Comparison of ENCODE assay signal across 1 cellular context in the genomic region with DNA sequence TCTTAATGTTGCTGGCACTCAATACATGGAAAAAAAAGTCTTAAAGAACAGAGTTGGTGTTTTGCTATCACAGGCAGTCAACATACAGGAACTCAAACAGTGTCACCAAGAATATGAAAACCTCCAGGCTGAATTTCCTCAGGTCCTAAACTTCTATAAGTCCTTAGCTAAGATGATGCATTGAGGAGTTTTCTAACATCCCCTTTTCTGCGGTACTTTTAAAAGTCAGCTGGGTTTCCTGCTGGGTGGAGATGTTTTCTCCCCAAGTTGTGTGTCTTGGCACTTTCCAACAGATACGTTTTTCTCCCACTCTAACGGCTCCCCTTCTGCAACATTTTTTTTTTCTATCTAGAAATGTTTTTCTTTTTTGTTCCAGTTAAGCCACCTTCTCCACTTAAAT.
TF ChIP-seq lines count a peak whose summit lies in the region.

No MANE protein-coding gene starts in this region.

TF ChIP-seq in HCT116, 20 proteins besides CTCF, POLR2A, EP300 and RAD21 (continued from another document):
- TF ChIP-seq, protein P1, sequence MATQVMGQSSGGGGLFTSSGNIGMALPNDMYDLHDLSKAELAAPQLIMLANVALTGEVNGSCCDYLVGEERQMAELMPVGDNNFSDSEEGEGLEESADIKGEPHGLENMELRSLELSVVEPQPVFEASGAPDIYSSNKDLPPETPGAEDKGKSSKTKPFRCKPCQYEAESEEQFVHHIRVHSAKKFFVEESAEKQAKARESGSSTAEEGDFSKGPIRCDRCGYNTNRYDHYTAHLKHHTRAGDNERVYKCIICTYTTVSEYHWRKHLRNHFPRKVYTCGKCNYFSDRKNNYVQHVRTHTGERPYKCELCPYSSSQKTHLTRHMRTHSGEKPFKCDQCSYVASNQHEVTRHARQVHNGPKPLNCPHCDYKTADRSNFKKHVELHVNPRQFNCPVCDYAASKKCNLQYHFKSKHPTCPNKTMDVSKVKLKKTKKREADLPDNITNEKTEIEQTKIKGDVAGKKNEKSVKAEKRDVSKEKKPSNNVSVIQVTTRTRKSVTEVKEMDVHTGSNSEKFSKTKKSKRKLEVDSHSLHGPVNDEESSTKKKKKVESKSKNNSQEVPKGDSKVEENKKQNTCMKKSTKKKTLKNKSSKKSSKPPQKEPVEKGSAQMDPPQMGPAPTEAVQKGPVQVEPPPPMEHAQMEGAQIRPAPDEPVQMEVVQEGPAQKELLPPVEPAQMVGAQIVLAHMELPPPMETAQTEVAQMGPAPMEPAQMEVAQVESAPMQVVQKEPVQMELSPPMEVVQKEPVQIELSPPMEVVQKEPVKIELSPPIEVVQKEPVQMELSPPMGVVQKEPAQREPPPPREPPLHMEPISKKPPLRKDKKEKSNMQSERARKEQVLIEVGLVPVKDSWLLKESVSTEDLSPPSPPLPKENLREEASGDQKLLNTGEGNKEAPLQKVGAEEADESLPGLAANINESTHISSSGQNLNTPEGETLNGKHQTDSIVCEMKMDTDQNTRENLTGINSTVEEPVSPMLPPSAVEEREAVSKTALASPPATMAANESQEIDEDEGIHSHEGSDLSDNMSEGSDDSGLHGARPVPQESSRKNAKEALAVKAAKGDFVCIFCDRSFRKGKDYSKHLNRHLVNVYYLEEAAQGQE (IDR thresholded peaks at IDR 0.05; ENCODE audit: low read depth), result no peak
- TF ChIP-seq TCF7L2 (IDR thresholded peaks at IDR 0.05; ENCODE audit: borderline replicate concordance, extremely low read depth, insufficient read depth, insufficient read length) (no peak), YY1 (IDR thresholded peaks at IDR 0.05; ENCODE audit: extremely low read depth, insufficient replicate concordance, low read depth, low read length) (no peak), ELF1 (IDR thresholded peaks at IDR 0.05; ENCODE audit: borderline replicate concordance, low read depth) (no peak), JUND (IDR thresholded peaks at IDR 0.05) (no peak), SIN3A (IDR thresholded peaks at IDR 0.05; ENCODE audit: low read depth) (no peak), SRF (IDR thresholded peaks at IDR 0.05; ENCODE audit: low read depth) (no peak), POLR2AphosphoS5 (IDR thresholded peaks at IDR 0.05; ENCODE audit: low read depth, low read length) (no peak), FOSL1 (IDR thresholded peaks at IDR 0.05; ENCODE audit: low read depth) (no peak), ZFX (IDR thresholded peaks at IDR 0.05) (no peak), EGR1 (IDR thresholded peaks at IDR 0.05; ENCODE audit: low read depth) (no peak)
- TF ChIP-seq, protein P2, sequence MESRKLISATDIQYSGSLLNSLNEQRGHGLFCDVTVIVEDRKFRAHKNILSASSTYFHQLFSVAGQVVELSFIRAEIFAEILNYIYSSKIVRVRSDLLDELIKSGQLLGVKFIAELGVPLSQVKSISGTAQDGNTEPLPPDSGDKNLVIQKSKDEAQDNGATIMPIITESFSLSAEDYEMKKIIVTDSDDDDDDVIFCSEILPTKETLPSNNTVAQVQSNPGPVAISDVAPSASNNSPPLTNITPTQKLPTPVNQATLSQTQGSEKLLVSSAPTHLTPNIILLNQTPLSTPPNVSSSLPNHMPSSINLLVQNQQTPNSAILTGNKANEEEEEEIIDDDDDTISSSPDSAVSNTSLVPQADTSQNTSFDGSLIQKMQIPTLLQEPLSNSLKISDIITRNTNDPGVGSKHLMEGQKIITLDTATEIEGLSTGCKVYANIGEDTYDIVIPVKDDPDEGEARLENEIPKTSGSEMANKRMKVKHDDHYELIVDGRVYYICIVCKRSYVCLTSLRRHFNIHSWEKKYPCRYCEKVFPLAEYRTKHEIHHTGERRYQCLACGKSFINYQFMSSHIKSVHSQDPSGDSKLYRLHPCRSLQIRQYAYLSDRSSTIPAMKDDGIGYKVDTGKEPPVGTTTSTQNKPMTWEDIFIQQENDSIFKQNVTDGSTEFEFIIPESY (IDR thresholded peaks at IDR 0.05; ENCODE audit: extremely low read depth, insufficient replicate concordance, low read length), result no peak
